In genomic region chr2:207760453-207760852, GRCh38 we compare ENCODE assay signal across 29 cellular contexts.
"Had no signal": no experiment of that assay in that cellular context is flagged by ENCODE, and none has a peak within 500 bp of the region (broad histone marks: within the 10 kb centered on the region; RNA-seq: fewer than 3 reads in every experiment).

No MANE protein-coding gene starts in this region.

- DNase-seq: activated B cell treated with CpG ODN at 0.5 μM for 24 hours; activated CD4-positive, alpha-beta T cell treated with anti-CD3 and anti-CD28 coated beads for 48 hours; activated CD4-positive, alpha-beta T cell treated with anti-CD3 and anti-CD28 coated beads, Interleukin-2, amount 50 U/mL, for 1 hour; activated CD4-positive, alpha-beta T cell treated with anti-CD3 and anti-CD28 coated beads, Interleukin-2, amount 50 U/mL, for 48 hours; activated CD8-positive, alpha-beta memory T cell treated with anti-CD3 and anti-CD28 coated beads for 24 hours; activated CD8-positive, alpha-beta T cell treated with anti-CD3 and anti-CD28 coated beads for 36 hours; activated effector memory CD4-positive, alpha-beta T cell treated with Interleukin-2 at 50 U/mL for 16 hours; activated gamma-delta T cell treated with Interleukin-2 at 50 U/mL for 16 hours; activated naive CD4-positive, alpha-beta T cell treated with anti-CD3 and anti-CD28 coated beads, Interleukin-2, amount 50 U/mL, for 16 hours; activated naive CD4-positive, alpha-beta T cell treated with Interleukin-2 at 50 U/mL for 16 hours; activated T-cell treated with anti-CD3 and anti-CD28 coated beads, Interleukin-2, amount 50 U/mL, for 4 hours; amniotic stem cell; anterior cingulate cortex; caudate nucleus; cortex of kidney; dermis blood vessel endothelial cell; effector CD4-positive, alpha-beta T cell; effector memory CD8-positive, alpha-beta T cell; esophagus squamous epithelium; foreskin melanocyte; T-helper 1 cell; T-helper 17 cell; T1000; WERI-Rb-1 had no signal

- H3K27me3 ChIP-seq: esophagus squamous epithelium, gastroesophageal sphincter had no signal

- H3K4me3 ChIP-seq: esophagus squamous epithelium, gastroesophageal sphincter had no signal

- ATAC-seq: activated CD8-positive, alpha-beta T cell treated with anti-CD3 and anti-CD28 coated beads for 36 hours; activated T-cell treated with anti-CD3 and anti-CD28 coated beads, Interleukin-2, amount 50 U/mL, for 4 hours; activated T-helper 17 cell treated with anti-CD3 and anti-CD28 coated beads, Interleukin-2, amount 50 U/mL, for 72 hours; effector memory CD8-positive, alpha-beta T cell; gastroesophageal sphincter; T-helper 17 cell had no signal

- H3K4me1 Mint-ChIP-seq: activated T-helper 17 cell treated with anti-CD3 and anti-CD28 coated beads, Interleukin-2, amount 50 U/mL, for 72 hours had no signal

- H3K27ac ChIP-seq: epithelial cell of prostate, esophagus squamous epithelium, gastroesophageal sphincter, WERI-Rb-1 had no signal

- H3K27ac Mint-ChIP-seq: activated B cell treated with CpG ODN at 0.5 μM for 24 hours; activated CD8-positive, alpha-beta T cell treated with anti-CD3 and anti-CD28 coated beads for 36 hours; activated naive CD8-positive, alpha-beta T cell; activated T-helper 17 cell treated with anti-CD3 and anti-CD28 coated beads, Interleukin-2, amount 50 U/mL, for 72 hours; effector memory CD8-positive, alpha-beta T cell; T-helper 17 cell; T-helper 2 cell treated with Interferon-gamma antibody and Interleukin-4, amounts not matched to agents 5 μg/mL and 100 μg/mL, for 36 hours had no signal

- H3K36me3 Mint-ChIP-seq: activated naive CD8-positive, alpha-beta T cell had no signal

- H3K36me3 ChIP-seq: WERI-Rb-1 had no signal

- H3K9me3 Mint-ChIP-seq: activated B cell treated with CpG ODN at 0.5 μM for 24 hours; activated CD8-positive, alpha-beta T cell treated with anti-CD3 and anti-CD28 coated beads for 36 hours; activated T-cell treated with anti-CD3 and anti-CD28 coated beads, Interleukin-2, amount 50 U/mL, for 4 hours; activated T-helper 17 cell treated with anti-CD3 and anti-CD28 coated beads, Interleukin-2, amount 50 U/mL, for 72 hours; effector memory CD8-positive, alpha-beta T cell; T-helper 2 cell treated with Interferon-gamma antibody and Interleukin-4, amounts not matched to agents 5 μg/mL and 100 μg/mL, for 36 hours had no signal

- H3K4me3 Mint-ChIP-seq: activated B cell treated with CpG ODN at 0.5 μM for 24 hours; activated CD8-positive, alpha-beta T cell treated with anti-CD3 and anti-CD28 coated beads for 36 hours; activated naive CD8-positive, alpha-beta T cell; activated T-cell treated with anti-CD3 and anti-CD28 coated beads, Interleukin-2, amount 50 U/mL, for 4 hours; activated T-helper 17 cell treated with anti-CD3 and anti-CD28 coated beads, Interleukin-2, amount 50 U/mL, for 72 hours; effector memory CD8-positive, alpha-beta T cell; T-helper 17 cell; T-helper 2 cell treated with Interferon-gamma antibody and Interleukin-4, amounts not matched to agents 5 μg/mL and 100 μg/mL, for 36 hours had no signal

- H3K9me3 ChIP-seq: esophagus squamous epithelium, gastroesophageal sphincter had no signal
